ENCODE assay signal across 22 cellular contexts in the genomic region with DNA sequence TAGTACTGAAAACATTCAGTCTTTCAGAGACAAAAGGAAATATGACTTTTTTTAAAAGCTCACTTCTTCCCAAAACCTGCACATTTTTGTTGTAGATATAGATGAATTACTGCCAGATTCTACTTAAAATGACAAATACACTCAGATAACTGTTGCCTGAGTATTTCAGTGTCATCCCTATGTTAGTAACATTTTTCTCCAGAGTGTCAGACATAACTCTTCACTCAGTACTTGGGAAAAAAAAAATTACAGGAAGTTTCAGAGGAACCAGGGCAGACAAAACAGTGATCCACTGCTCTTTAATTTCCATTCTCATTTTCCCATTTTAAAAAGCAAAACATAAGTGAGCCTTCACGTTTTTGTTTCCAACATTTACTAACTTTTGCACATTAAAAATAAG.
DNase-seq lines count a peak whose midpoint lies in the region; ATAC-seq, FAIRE-seq and TF ChIP-seq lines count a peak whose summit lies in the region.
"Had no signal": no experiment of that assay in that cellular context is flagged by ENCODE, and none has a peak within 500 bp of the region (broad histone marks: within the 10 kb centered on the region; RNA-seq: fewer than 3 reads in every experiment).

No MANE protein-coding gene starts in this region.

- H3K27me3 Mint-ChIP-seq in activated CD8-positive, alpha-beta memory T cell treated with anti-CD3 and anti-CD28 coated beads, Interleukin-2, amount 10 ng/mL, durations not matched to agents 7 days and 5 days, result no peaks in the 10 kb centered on the region
- no peaks in the 10 kb centered on the region for H3K27me3 Mint-ChIP-seq in type B pancreatic cell
- H3K27me3 Mint-ChIP-seq: activated B cell treated with CpG ODN at 0.5 μM for 24 hours had no signal

- peak; percentile 33 for FAIRE-seq in small intestine (lab: Jason Lieb, UNC)
- FAIRE-seq: GM12878, H54 had no signal

- peaks cover 22% of the 10 kb centered on the region for H3K36me3 Mint-ChIP-seq in activated CD8-positive, alpha-beta memory T cell treated with anti-CD3 and anti-CD28 coated beads, Interleukin-2, amount 10 ng/mL, durations not matched to agents 7 days and 5 days
- H3K36me3 Mint-ChIP-seq in type B pancreatic cell, result no peaks in the 10 kb centered on the region
- H3K36me3 Mint-ChIP-seq: activated naive CD4-positive, alpha-beta T cell treated with anti-CD3 and anti-CD28 coated beads, Interleukin-2, amount 50 U/mL, for 72 hours had no signal

- no peak for TF ChIP-seq CTCF in SK-N-SH (IDR thresholded peaks at IDR 0.05)
- TF ChIP-seq CTCF in esophagus muscularis mucosa (IDR thresholded peaks at IDR 0.05), result no peak
- no peak for TF ChIP-seq CTCF in type B pancreatic cell (conservative IDR thresholded peaks at IDR 0.05)

- no peaks in the 10 kb centered on the region for H3K9me3 Mint-ChIP-seq in activated CD8-positive, alpha-beta memory T cell treated with anti-CD3 and anti-CD28 coated beads, Interleukin-2, amount 10 ng/mL, durations not matched to agents 7 days and 5 days (ENCODE audit: low read depth)
- no peaks in the 10 kb centered on the region for H3K9me3 Mint-ChIP-seq in type B pancreatic cell
- H3K9me3 Mint-ChIP-seq: activated B cell treated with CpG ODN at 0.5 μM for 24 hours; activated naive CD4-positive, alpha-beta T cell treated with anti-CD3 and anti-CD28 coated beads, Interleukin-2, amount 50 U/mL, for 72 hours had no signal

- TF ChIP-seq EP300 in SK-N-SH (IDR thresholded peaks at IDR 0.05; ENCODE audit: borderline replicate concordance in 1 of 2, low read depth in 1 of 2, low read length in 1 of 2) (no peak), esophagus muscularis mucosa (IDR thresholded peaks at IDR 0.05) (no peak)

- H3K4me2 ChIP-seq in SK-N-SH, result peak overlapping the region; percentile 17
- H3K4me2 ChIP-seq: KMS-11 had no signal

- no peak for DNase-seq in activated CD8-positive, alpha-beta memory T cell treated with anti-CD3 and anti-CD28 coated beads, Interleukin-2, amount 10 ng/mL, durations not matched to agents 7 days and 5 days
- no peak for DNase-seq in activated CD8-positive, alpha-beta memory T cell treated with anti-CD3 and anti-CD28 coated beads, Interleukin-2, amount 50 U/mL, for 48 hours
- DNase-seq in SK-N-SH (no peak), iris pigment epithelial cell (ENCODE audit: low read depth) (peak; percentile 45), small intestine (no peak), NCI-H774 (lab: John Stamatoyannopoulos, UW) (no peak), esophagus muscularis mucosa (ENCODE audit: extremely low spot score) (no peak), type B pancreatic cell (ENCODE audit: extremely low spot score, unreplicated experiment) (no peak)
- DNase-seq: 8988T, activated B cell treated with CpG ODN at 0.5 μM for 24 hours, BE2C, foreskin keratinocyte, NCI-H1092, NCI-H187 treated with DMSO at 0.1 percent for 48 hours, NCI-H69, sigmoid colon, T-helper 9 cell had no signal

- no peaks in the 10 kb centered on the region for H3K36me3 ChIP-seq in SK-N-SH (replicated peaks in 1 of 2; ENCODE audit: control insufficient read depth in 1 of 2, insufficient read depth in 2 of 2, low read length in 1 of 2)
- H3K36me3 ChIP-seq in small intestine (ENCODE audit: control insufficient read depth in 2 of 2, insufficient read depth in 2 of 2, low read length in 2 of 2), result no peaks in the 10 kb centered on the region
- H3K36me3 ChIP-seq in esophagus muscularis mucosa, result no peaks in the 10 kb centered on the region
- H3K36me3 ChIP-seq: BE2C, sigmoid colon had no signal

- H3K27ac ChIP-seq in SK-N-SH (ENCODE audit: low read depth in 2 of 2, low read length in 1 of 2) (peak overlapping the region; percentile 72 to 75), small intestine (ENCODE audit: low read depth in 1 of 2, low read length in 1 of 2) (no peak overlapping the region), esophagus muscularis mucosa (replicated peaks in 1 of 4) (no peak overlapping the region)
- H3K27ac ChIP-seq: foreskin keratinocyte, KMS-11, sigmoid colon had no signal

- WGBS in SK-N-SH (ENCODE audit: low lambda C conversion rate), result 18% methylated on average over 1 of the region's 1 CpG
- 38 to 55% (median 48%) methylated on average over 1 of the region's 1 CpG for WGBS in small intestine, 3 donors
- WGBS in esophagus muscularis mucosa, result 31% methylated on average over 1 of the region's 1 CpG

- POLR2A ChIA-PET in SK-N-SH (lab: Yijun Ruan, JAX), result no interaction called here

- TF ChIP-seq POLR2A in esophagus muscularis mucosa (IDR thresholded peaks at IDR 0.05; ENCODE audit: low read depth), result no peak

- no peak for ATAC-seq in activated CD8-positive, alpha-beta memory T cell treated with anti-CD3 and anti-CD28 coated beads, Interleukin-2, amount 10 ng/mL, durations not matched to agents 7 days and 5 days
- ATAC-seq: GM12878 had no signal

- H3K4me3 ChIP-seq in SK-N-SH (ENCODE audit: low read depth in 2 of 2, low read length in 1 of 2) (no peak overlapping the region), small intestine (ENCODE audit: low read depth in 1 of 2, low read length in 2 of 2) (no peak overlapping the region), esophagus muscularis mucosa (no peak overlapping the region)
- H3K4me3 ChIP-seq: GM12878, sigmoid colon had no signal

- peak overlapping the region; percentile 2 for H3K27ac Mint-ChIP-seq in activated CD8-positive, alpha-beta memory T cell treated with anti-CD3 and anti-CD28 coated beads, Interleukin-2, amount 10 ng/mL, durations not matched to agents 7 days and 5 days
- no peak overlapping the region for H3K27ac Mint-ChIP-seq in type B pancreatic cell
- H3K27ac Mint-ChIP-seq: activated B cell treated with CpG ODN at 0.5 μM for 24 hours; activated naive CD4-positive, alpha-beta T cell treated with anti-CD3 and anti-CD28 coated beads, Interleukin-2, amount 50 U/mL, for 72 hours; activated T-helper 2 cell treated with anti-CD3 and anti-CD28 coated beads, Interferon-gamma antibody, Interleukin-2, Interleukin-4, amounts not matched to agents 10 μg/mL and 5 μg/mL and 100 μg/mL, durations not matched to agents 14 hours and 24 hours and 36 hours had no signal

- H4K20me1 ChIP-seq in SK-N-SH (ENCODE audit: insufficient read depth), result no peaks in the 10 kb centered on the region

- H3F3A ChIP-seq in SK-N-SH (replicated peaks; ENCODE audit: insufficient read depth), result peaks cover 10% of the 10 kb centered on the region

- no peak for TF ChIP-seq RAD21 in SK-N-SH (IDR thresholded peaks at IDR 0.05; ENCODE audit: low read length)

- peak overlapping the region; percentile 45; the same call in 1 of the 2 replicates for H2AFZ ChIP-seq in SK-N-SH (ENCODE audit: low read depth)

- peaks cover 2 to 15% of the 10 kb centered on the region in 2 experiments; a peak in 3 of 4 replicates for H3K4me1 ChIP-seq in SK-N-SH (ENCODE audit: control insufficient read depth in 1 of 2, insufficient read depth in 2 of 2, low read depth in 1 of 2, low read length in 1 of 2)
- H3K4me1 ChIP-seq in small intestine (ENCODE audit: control insufficient read depth in 2 of 2, insufficient read depth in 1 of 2, low read depth in 1 of 2, low read length in 1 of 2), result peaks cover 10 to 13% of the 10 kb centered on the region in 2 donors
- peaks cover 0 to 9% (median 2%) of the 10 kb centered on the region in 4 donors for H3K4me1 ChIP-seq in esophagus muscularis mucosa

- no peaks in the 10 kb centered on the region for H3K79me2 ChIP-seq in SK-N-SH (ENCODE audit: insufficient read depth)

- no peaks in the 10 kb centered on the region for H3K9me3 ChIP-seq in SK-N-SH
- H3K9me3 ChIP-seq in small intestine (ENCODE audit: control insufficient read depth, low read depth), result no peaks in the 10 kb centered on the region
- no peaks in the 10 kb centered on the region for H3K9me3 ChIP-seq in esophagus muscularis mucosa
- H3K9me3 ChIP-seq: BE2C, sigmoid colon had no signal

- no peak overlapping the region for H3K4me3 Mint-ChIP-seq in activated CD8-positive, alpha-beta memory T cell treated with anti-CD3 and anti-CD28 coated beads, Interleukin-2, amount 10 ng/mL, durations not matched to agents 7 days and 5 days
- no peak overlapping the region for H3K4me3 Mint-ChIP-seq in type B pancreatic cell
- H3K4me3 Mint-ChIP-seq: activated B cell treated with CpG ODN at 0.5 μM for 24 hours had no signal

- no peaks in the 10 kb centered on the region for H3K9me2 ChIP-seq in SK-N-SH

- intact Hi-C loops in esophagus muscularis mucosa (cut with DNase I), result no loop called here

- H3K27me3 ChIP-seq in SK-N-SH (ENCODE audit: insufficient read depth) (no peaks in the 10 kb centered on the region), small intestine (ENCODE audit: control insufficient read depth in 2 of 2, insufficient read depth in 2 of 2, low read length in 2 of 2) (no peaks in the 10 kb centered on the region), esophagus muscularis mucosa (no peaks in the 10 kb centered on the region)
- H3K27me3 ChIP-seq: BE2C, foreskin keratinocyte, sigmoid colon had no signal

- peak overlapping the region; percentile 28; the same call in 1 of the 2 replicates for H3K9ac ChIP-seq in SK-N-SH
- H3K9ac ChIP-seq: KMS-11 had no signal

- CTCF ChIA-PET in activated CD8-positive, alpha-beta memory T cell treated with anti-CD3 and anti-CD28 coated beads, Interleukin-2, amount 10 ng/mL, durations not matched to agents 7 days and 5 days (lab: Charles Lee), result interaction anchor here (1.0 to 2.4 kb wide), 3 partner anchors 15 to 35 kb away, joined by 3 to 11 read pairs (median 5); no protein-coding TSS in a partner anchor
- CTCF ChIA-PET in SK-N-SH (lab: Yijun Ruan, JAX), result interaction anchor here (1.1 to 2.2 kb wide), 2 partner anchors 15 to 20 kb away, joined by 5 to 6 read pairs; no protein-coding TSS in a partner anchor

- H3K4me1 Mint-ChIP-seq in activated CD8-positive, alpha-beta memory T cell treated with anti-CD3 and anti-CD28 coated beads, Interleukin-2, amount 10 ng/mL, durations not matched to agents 7 days and 5 days, result peaks cover 79% of the 10 kb centered on the region
- peaks cover 23% of the 10 kb centered on the region for H3K4me1 Mint-ChIP-seq in type B pancreatic cell (ENCODE audit: unreplicated experiment)
- H3K4me1 Mint-ChIP-seq: activated B cell treated with CpG ODN at 0.5 μM for 24 hours had no signal

TF ChIP-seq in SK-N-SH, 30 proteins besides CTCF, POLR2A, EP300 and RAD21:
- TF ChIP-seq TCF12 (IDR thresholded peaks at IDR 0.05) (peak; percentile 45), JUND (IDR thresholded peaks at IDR 0.05) (no peak), NFIC (IDR thresholded peaks at IDR 0.05; ENCODE audit: borderline replicate concordance) (no peak)
- TF ChIP-seq, protein P1, sequence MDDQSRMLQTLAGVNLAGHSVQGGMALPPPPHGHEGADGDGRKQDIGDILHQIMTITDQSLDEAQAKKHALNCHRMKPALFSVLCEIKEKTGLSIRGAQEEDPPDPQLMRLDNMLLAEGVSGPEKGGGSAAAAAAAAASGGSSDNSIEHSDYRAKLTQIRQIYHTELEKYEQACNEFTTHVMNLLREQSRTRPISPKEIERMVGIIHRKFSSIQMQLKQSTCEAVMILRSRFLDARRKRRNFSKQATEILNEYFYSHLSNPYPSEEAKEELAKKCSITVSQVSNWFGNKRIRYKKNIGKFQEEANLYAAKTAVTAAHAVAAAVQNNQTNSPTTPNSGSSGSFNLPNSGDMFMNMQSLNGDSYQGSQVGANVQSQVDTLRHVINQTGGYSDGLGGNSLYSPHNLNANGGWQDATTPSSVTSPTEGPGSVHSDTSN (IDR thresholded peaks at IDR 0.05), result peak; percentile 69

Comparison
In these comparisons a context has a peak if more than half of its experiments do, and no peak if none do; other contexts are left out.
1. H3K27ac ChIP-seq: peak in SK-N-SH (2 of 2); none in small intestine (0 of 2) and esophagus muscularis mucosa (0 of 4).